Comparison of ENCODE assay signal across 1 cellular context in the genomic region with DNA sequence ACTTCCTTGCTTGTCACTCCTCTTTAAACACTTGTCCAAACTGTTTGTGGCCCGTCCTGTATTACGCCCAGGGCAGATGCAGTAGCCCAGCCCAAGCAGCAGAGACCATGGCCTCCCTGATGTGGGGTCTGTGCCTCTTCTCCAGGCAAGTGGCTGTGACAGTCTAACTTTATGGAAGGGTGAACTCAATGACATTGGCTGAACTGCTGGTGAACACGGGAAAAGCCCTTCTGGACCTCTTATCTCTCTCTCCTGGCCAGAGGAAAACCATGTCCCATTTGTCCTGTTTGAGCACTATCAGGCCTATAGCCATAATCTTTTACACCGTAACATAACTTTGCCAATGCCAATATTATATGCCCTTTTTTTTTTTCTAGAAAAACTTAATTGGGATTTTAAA.
TF ChIP-seq lines count a peak whose summit lies in the region.

No MANE protein-coding gene starts in this region.

TF ChIP-seq in H1, 55 proteins besides CTCF, POLR2A, EP300 and RAD21 (continued from another document):
- no peak for TF ChIP-seq ASH2L (IDR thresholded peaks at IDR 0.05; ENCODE audit: low read length)
- TF ChIP-seq SIX5 (IDR thresholded peaks at IDR 0.05; ENCODE audit: low read depth, low read length): no peak
- no peak for TF ChIP-seq SRF (IDR thresholded peaks at IDR 0.05; ENCODE audit: low read depth, low read length)
- no peak for TF ChIP-seq RFX5 (IDR thresholded peaks at IDR 0.05; ENCODE audit: borderline replicate concordance, low read depth, low read length)
- TF ChIP-seq RNF2 (IDR thresholded peaks at IDR 0.05; ENCODE audit: borderline replicate concordance, low read depth, low read length, missing control alignments, poor library complexity, severe bottlenecking): no peak
- no peak for TF ChIP-seq YY1 (IDR thresholded peaks at IDR 0.05; ENCODE audit: low read depth, low read length)
